In the genomic region with DNA sequence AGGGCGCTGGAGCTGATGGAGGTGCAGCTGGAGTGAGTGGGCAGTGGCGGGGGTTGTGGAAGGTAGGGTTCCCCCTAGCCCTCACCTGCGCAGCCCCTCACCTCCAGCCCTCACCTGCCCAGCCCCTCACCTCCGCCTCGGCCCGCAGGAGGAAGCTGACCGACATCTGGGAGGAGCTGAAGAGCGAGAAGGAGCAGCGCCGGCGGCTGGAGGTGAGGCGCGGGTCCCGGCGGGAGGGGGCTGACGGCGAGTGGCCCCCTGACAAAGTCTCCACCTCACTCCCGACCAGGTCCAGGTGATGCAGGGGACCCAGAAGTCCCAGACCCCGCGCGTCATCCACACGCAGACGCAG, we compare ENCODE assay signal across 8 cellular contexts. TPM values are rescaled to one million over a fixed set of nuclear protein-coding genes. Genes with fewer than 3 reads are reported as not detected.
DNase-seq lines count a peak whose midpoint lies in the region; ATAC-seq, FAIRE-seq and TF ChIP-seq lines count a peak whose summit lies in the region.
"Had no signal": no experiment of that assay in that cellular context is flagged by ENCODE, and none has a peak within 500 bp of the region (broad histone marks: within the 10 kb centered on the region; RNA-seq: fewer than 3 reads in every experiment).

No MANE protein-coding gene starts in this region.

- H3K36me3 ChIP-seq in astrocyte (ENCODE audit: insufficient read depth, low read length) (no peaks in the 10 kb centered on the region), left lung (peaks cover 0 to 4% of the 10 kb centered on the region in 2 donors), subcutaneous abdominal adipose tissue (ENCODE audit: control insufficient read depth in 5 of 5, insufficient read depth in 5 of 5, low read length in 5 of 5) (peaks cover 0 to 3% (median 0%) of the 10 kb centered on the region in 5 donors)

- H3K4me3 Mint-ChIP-seq in HFFc6 (peak overlapping the region; percentile 78), astrocyte (ENCODE audit: unreplicated experiment) (peak overlapping the region; percentile 17)

- H3K27ac Mint-ChIP-seq in HFFc6 (peak overlapping the region; percentile 78), astrocyte (ENCODE audit: unreplicated experiment) (peak overlapping the region; percentile 4)

- H2AFZ ChIP-seq in astrocyte (ENCODE audit: low read depth, low read length): no peak overlapping the region

- no peaks in the 10 kb centered on the region for H3K9me3 Mint-ChIP-seq in HFFc6
- peaks cover 2% of the 10 kb centered on the region for H3K9me3 Mint-ChIP-seq in astrocyte (ENCODE audit: unreplicated experiment)

- FAIRE-seq in astrocyte (lab: Jason Lieb, UNC): no peak
- FAIRE-seq: islet of Langerhans had no signal

- H3K27ac ChIP-seq in astrocyte (ENCODE audit: low read depth, low read length): peak overlapping the region; percentile 56
- H3K27ac ChIP-seq in left lung: peak overlapping the region; percentile 37 to 67
- H3K27ac ChIP-seq in subcutaneous abdominal adipose tissue (ENCODE audit: low read depth, low read length): no peak overlapping the region

- peak overlapping the region; percentile 1 for H3K4me3 ChIP-seq in astrocyte (ENCODE audit: insufficient read depth, low read depth, low read length)
- peak overlapping the region; percentile 42 to 89 for H3K4me3 ChIP-seq in left lung
- peak overlapping the region; percentile 24 to 77 (median 42) for H3K4me3 ChIP-seq in subcutaneous abdominal adipose tissue (ENCODE audit: low read depth in 1 of 5, low read length in 5 of 5)

- H3K9me3 ChIP-seq in astrocyte (ENCODE audit: insufficient read depth, low read depth, low read length): no peaks in the 10 kb centered on the region
- no peaks in the 10 kb centered on the region for H3K9me3 ChIP-seq in left lung
- no peaks in the 10 kb centered on the region for H3K9me3 ChIP-seq in subcutaneous abdominal adipose tissue (ENCODE audit: control insufficient read depth in 5 of 5, low read length in 5 of 5)

- TF ChIP-seq CTCF in HFFc6 (IDR thresholded peaks at IDR 0.05) (no peak), astrocyte (IDR thresholded peaks at IDR 0.05; ENCODE audit: insufficient read depth, low read depth, low read length) (no peak), left lung (IDR thresholded peaks at IDR 0.05) (no peak)

- H4K20me1 ChIP-seq in astrocyte (ENCODE audit: insufficient read depth, low read length): peaks cover 9% of the 10 kb centered on the region

- H3K4me1 Mint-ChIP-seq in HFFc6 (ENCODE audit: low read depth) (peaks cover 27% of the 10 kb centered on the region), astrocyte (ENCODE audit: low read depth, unreplicated experiment) (peaks cover 11% of the 10 kb centered on the region)

- no peaks in the 10 kb centered on the region for H3K27me3 ChIP-seq in astrocyte (ENCODE audit: insufficient read depth, low read length)
- peaks cover 0 to 27% of the 10 kb centered on the region in 2 donors for H3K27me3 ChIP-seq in left lung
- no peaks in the 10 kb centered on the region for H3K27me3 ChIP-seq in subcutaneous abdominal adipose tissue (ENCODE audit: control insufficient read depth in 5 of 5, insufficient read depth in 4 of 5, low read length in 5 of 5)

- H3K4me2 ChIP-seq in astrocyte (ENCODE audit: low read length): peak overlapping the region; percentile 95

- intact Hi-C loops in left lung (cut with DNase I): no loop called here

- H3K4me1 ChIP-seq in astrocyte (ENCODE audit: insufficient read depth, low read length) (peaks cover 31% of the 10 kb centered on the region), left lung (peaks cover 12 to 47% of the 10 kb centered on the region in 2 donors), subcutaneous abdominal adipose tissue (ENCODE audit: control insufficient read depth in 5 of 5, insufficient read depth in 5 of 5, low read length in 5 of 5) (peaks cover 2 to 42% (median 37%) of the 10 kb centered on the region in 5 donors)

- H3K27me3 Mint-ChIP-seq in HFFc6 (ENCODE audit: insufficient read depth) (peaks cover 4% of the 10 kb centered on the region; the same call in 1 of the 2 replicates), astrocyte (ENCODE audit: low read depth, unreplicated experiment) (no peaks in the 10 kb centered on the region)

- DNase-seq in HFFc6 (no peak), astrocyte (ENCODE audit: low read depth) (no peak), left lung (no peak), SHP77 (lab: John Stamatoyannopoulos, UW) (no peak), OCI-M1 (lab: John Stamatoyannopoulos, UW) (no peak)

- 0 out of 2 replicates have a peak, but pooled peaks cover 9% of the 10 kb centered on the region for H3K36me3 Mint-ChIP-seq in HFFc6 (ENCODE audit: low read depth)
- peaks cover 12% of the 10 kb centered on the region for H3K36me3 Mint-ChIP-seq in astrocyte (ENCODE audit: low read depth, unreplicated experiment)

- peak overlapping the region; percentile 87 for H3K9ac ChIP-seq in astrocyte (ENCODE audit: low read length)
- H3K9ac ChIP-seq in subcutaneous abdominal adipose tissue (ENCODE audit: low read length in 5 of 5): peak overlapping the region in 3 of 5 donors; percentile 43 to 58 (median 52)

- peaks cover 23% of the 10 kb centered on the region for H3K79me2 ChIP-seq in astrocyte (ENCODE audit: insufficient read depth, low read length)

- peak; percentile 0 for ATAC-seq in left lung
- ATAC-seq in HG02588 (IDR thresholded peaks at IDR 0.05; ENCODE audit: unreplicated experiment): no peak

RNA-seq across cellular contexts. Expression of gene EVA1B, which starts 2.7 kb away (rescaled TPM):
- total RNA-seq in HFFc6 (2021; fragmentation: NEBNext Ultra II Directional; extraction: Animal tissue kit (Norgen Biotek cat#: 25700)): 100 to 1,000 TPM; 152 to 206 (median 155) TPM
- total RNA-seq in astrocyte (57.3 and 63.0 TPM in 2 replicates), left lung (10 to 100 TPM; 34.2 to 34.7 TPM)

RNA-seq across cellular contexts. Expression of gene SH3D21, which starts 14.6 kb away (rescaled TPM):
- 1 to 10 TPM; 2.7 to 5.3 (median 2.9) TPM for total RNA-seq in HFFc6 (2021; fragmentation: NEBNext Ultra II Directional; extraction: Animal tissue kit (Norgen Biotek cat#: 25700))
- 13.6 and 16.3 TPM in 2 replicates for total RNA-seq in astrocyte
- 10 to 100 TPM in 1 of 2 donors, 1 to 10 TPM in 1; 7.1 to 25.9 TPM for total RNA-seq in left lung

Comparison
In these comparisons a context has a peak if more than half of its experiments do, and no peak if none do; other contexts are left out.
1. H3K4me3 ChIP-seq: peak in every context shown above with its lines; median percentile 66 in left lung; 42 in subcutaneous abdominal adipose tissue; 1 in astrocyte.